In the genomic region with DNA sequence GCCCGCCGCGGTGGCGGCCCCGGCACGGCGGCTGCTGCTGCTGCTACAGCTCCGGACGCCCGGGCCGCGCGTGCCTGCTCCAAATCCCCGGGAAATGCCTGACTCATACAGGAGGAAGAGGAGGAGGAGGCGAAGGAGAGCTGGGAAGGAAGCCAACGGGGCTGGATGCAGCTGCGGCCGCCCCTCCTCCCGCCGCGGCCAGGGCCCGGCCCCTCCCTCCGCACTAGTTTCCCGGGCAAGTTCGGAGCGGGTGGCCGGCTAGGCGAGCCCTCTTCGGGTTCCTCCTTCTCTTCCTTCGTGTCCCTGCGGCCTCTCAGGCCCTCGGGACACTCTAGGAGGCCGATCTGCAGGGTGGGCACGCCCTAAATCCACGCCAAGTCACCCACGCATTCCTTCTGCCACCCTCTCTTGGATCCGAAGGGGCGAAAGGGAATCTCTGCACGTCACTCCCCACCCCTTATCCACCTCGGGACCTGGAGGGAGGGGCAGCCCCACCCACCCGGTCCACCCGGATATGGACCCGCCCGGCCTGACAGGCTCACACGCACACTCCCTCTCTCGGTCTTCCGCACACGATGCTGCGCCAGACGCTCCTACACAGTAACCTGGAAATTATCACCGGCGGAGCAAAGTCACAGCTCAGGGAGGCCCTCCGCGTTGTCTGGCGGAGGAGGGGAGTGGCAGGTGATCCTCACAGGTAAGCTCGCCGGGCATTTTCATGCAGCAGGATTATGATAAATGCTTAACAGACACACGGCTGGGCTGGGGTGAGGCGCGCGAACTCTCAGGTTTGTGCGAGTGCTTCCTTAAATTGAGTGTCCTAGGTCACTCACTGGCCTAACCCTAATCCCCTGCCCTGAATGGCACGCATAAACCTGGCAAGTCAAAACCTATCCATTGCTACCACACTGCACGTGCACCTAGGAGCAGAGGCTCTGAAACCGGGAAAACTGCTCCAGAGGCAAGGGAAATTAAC, we compare ENCODE assay signal across 1 cellular context.
TF ChIP-seq lines count a peak whose summit lies in the region.

A gene with protein sequence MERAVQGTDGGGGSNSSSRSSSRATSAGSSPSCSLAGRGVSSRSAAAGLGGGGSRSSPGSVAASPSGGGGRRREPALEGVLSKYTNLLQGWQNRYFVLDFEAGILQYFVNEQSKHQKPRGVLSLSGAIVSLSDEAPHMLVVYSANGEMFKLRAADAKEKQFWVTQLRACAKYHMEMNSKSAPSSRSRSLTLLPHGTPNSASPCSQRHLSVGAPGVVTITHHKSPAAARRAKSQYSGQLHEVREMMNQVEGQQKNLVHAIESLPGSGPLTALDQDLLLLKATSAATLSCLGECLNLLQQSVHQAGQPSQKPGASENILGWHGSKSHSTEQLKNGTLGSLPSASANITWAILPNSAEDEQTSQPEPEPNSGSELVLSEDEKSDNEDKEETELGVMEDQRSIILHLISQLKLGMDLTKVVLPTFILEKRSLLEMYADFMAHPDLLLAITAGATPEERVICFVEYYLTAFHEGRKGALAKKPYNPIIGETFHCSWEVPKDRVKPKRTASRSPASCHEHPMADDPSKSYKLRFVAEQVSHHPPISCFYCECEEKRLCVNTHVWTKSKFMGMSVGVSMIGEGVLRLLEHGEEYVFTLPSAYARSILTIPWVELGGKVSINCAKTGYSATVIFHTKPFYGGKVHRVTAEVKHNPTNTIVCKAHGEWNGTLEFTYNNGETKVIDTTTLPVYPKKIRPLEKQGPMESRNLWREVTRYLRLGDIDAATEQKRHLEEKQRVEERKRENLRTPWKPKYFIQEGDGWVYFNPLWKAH (minus strand): TSS at position 57 of the 976 bp plus-strand sequence. CDS start 83 bp downstream, outside the sequence.
A gene (plus strand): TSS at position 545 of the 976 bp plus-strand sequence. CDS start 7,330 bp downstream, outside the sequence.

TF ChIP-seq in GM23338, 12 proteins besides CTCF, POLR2A, EP300 and RAD21 (continued from another document):
- TF ChIP-seq, protein P1, sequence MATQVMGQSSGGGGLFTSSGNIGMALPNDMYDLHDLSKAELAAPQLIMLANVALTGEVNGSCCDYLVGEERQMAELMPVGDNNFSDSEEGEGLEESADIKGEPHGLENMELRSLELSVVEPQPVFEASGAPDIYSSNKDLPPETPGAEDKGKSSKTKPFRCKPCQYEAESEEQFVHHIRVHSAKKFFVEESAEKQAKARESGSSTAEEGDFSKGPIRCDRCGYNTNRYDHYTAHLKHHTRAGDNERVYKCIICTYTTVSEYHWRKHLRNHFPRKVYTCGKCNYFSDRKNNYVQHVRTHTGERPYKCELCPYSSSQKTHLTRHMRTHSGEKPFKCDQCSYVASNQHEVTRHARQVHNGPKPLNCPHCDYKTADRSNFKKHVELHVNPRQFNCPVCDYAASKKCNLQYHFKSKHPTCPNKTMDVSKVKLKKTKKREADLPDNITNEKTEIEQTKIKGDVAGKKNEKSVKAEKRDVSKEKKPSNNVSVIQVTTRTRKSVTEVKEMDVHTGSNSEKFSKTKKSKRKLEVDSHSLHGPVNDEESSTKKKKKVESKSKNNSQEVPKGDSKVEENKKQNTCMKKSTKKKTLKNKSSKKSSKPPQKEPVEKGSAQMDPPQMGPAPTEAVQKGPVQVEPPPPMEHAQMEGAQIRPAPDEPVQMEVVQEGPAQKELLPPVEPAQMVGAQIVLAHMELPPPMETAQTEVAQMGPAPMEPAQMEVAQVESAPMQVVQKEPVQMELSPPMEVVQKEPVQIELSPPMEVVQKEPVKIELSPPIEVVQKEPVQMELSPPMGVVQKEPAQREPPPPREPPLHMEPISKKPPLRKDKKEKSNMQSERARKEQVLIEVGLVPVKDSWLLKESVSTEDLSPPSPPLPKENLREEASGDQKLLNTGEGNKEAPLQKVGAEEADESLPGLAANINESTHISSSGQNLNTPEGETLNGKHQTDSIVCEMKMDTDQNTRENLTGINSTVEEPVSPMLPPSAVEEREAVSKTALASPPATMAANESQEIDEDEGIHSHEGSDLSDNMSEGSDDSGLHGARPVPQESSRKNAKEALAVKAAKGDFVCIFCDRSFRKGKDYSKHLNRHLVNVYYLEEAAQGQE (IDR thresholded peaks at IDR 0.05; ENCODE audit: unreplicated experiment), result no peak
- TF ChIP-seq POLR2AphosphoS5 (IDR thresholded peaks at IDR 0.05; ENCODE audit: low read depth) (peak; percentile 54), CREB1 (CRISPR knock-in tag; IDR thresholded peaks at IDR 0.05; ENCODE audit: low read depth) (peak; percentile 34; the same call in 1 of the 2 replicates), EZH2 (IDR thresholded peaks at IDR 0.05; ENCODE audit: low read depth, unreplicated experiment) (no peak)
- TF ChIP-seq, protein P2, sequence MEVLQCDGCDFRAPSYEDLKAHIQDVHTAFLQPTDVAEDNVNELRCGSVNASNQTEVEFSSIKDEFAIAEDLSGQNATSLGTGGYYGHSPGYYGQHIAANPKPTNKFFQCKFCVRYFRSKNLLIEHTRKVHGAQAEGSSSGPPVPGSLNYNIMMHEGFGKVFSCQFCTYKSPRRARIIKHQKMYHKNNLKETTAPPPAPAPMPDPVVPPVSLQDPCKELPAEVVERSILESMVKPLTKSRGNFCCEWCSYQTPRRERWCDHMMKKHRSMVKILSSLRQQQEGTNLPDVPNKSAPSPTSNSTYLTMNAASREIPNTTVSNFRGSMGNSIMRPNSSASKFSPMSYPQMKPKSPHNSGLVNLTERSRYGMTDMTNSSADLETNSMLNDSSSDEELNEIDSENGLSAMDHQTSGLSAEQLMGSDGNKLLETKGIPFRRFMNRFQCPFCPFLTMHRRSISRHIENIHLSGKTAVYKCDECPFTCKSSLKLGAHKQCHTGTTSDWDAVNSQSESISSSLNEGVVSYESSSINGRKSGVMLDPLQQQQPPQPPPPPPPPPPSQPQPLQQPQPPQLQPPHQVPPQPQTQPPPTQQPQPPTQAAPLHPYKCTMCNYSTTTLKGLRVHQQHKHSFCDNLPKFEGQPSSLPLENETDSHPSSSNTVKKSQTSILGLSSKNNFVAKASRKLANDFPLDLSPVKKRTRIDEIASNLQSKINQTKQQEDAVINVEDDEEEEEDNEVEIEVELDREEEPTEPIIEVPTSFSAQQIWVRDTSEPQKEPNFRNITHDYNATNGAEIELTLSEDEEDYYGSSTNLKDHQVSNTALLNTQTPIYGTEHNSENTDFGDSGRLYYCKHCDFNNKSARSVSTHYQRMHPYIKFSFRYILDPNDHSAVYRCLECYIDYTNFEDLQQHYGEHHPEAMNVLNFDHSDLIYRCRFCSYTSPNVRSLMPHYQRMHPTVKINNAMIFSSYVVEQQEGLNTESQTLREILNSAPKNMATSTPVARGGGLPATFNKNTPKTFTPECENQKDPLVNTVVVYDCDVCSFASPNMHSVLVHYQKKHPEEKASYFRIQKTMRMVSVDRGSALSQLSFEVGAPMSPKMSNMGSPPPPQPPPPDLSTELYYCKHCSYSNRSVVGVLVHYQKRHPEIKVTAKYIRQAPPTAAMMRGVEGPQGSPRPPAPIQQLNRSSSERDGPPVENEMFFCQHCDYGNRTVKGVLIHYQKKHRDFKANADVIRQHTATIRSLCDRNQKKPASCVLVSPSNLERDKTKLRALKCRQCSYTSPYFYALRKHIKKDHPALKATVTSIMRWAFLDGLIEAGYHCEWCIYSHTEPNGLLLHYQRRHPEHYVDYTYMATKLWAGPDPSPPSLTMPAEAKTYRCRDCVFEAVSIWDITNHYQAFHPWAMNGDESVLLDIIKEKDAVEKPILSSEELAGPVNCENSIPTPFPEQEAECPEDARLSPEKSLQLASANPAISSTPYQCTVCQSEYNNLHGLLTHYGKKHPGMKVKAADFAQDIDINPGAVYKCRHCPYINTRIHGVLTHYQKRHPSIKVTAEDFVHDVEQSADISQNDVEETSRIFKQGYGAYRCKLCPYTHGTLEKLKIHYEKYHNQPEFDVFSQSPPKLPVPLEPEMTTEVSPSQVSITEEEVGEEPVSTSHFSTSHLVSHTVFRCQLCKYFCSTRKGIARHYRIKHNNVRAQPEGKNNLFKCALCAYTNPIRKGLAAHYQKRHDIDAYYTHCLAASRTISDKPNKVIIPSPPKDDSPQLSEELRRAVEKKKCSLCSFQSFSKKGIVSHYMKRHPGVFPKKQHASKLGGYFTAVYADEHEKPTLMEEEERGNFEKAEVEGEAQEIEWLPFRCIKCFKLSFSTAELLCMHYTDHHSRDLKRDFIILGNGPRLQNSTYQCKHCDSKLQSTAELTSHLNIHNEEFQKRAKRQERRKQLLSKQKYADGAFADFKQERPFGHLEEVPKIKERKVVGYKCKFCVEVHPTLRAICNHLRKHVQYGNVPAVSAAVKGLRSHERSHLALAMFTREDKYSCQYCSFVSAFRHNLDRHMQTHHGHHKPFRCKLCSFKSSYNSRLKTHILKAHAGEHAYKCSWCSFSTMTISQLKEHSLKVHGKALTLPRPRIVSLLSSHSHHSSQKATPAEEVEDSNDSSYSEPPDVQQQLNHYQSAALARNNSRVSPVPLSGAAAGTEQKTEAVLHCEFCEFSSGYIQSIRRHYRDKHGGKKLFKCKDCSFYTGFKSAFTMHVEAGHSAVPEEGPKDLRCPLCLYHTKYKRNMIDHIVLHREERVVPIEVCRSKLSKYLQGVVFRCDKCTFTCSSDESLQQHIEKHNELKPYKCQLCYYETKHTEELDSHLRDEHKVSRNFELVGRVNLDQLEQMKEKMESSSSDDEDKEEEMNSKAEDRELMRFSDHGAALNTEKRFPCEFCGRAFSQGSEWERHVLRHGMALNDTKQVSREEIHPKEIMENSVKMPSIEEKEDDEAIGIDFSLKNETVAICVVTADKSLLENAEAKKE (CRISPR knock-in tag; IDR thresholded peaks at IDR 0.05), result no peak
